Comparison of ENCODE assay signal across 26 cellular contexts in genomic region chr2:64424421-64424987, GRCh38.
"Had no signal": no experiment of that assay in that cellular context is flagged by ENCODE, and none has a peak within 500 bp of the region (broad histone marks: within the 10 kb centered on the region; RNA-seq: fewer than 3 reads in every experiment).

No MANE protein-coding gene starts in this region.

- H3K4me1 ChIP-seq: upper lobe of right lung, uterus had no signal

- DNase-seq: caudate nucleus; cerebellar nuclear complex; dorsolateral prefrontal cortex; effector CD8-positive, alpha-beta T cell; endodermal cell; foreskin fibroblast; glutamatergic neuron; heart right ventricle; hippocampal formation; left lung; mesenchymal stem cell; naive thymus-derived CD4-positive, alpha-beta T cell; nephron progenitor cell; pancreas; stimulated activated CD4-positive, alpha-beta T cell treated with anti-CD3 and anti-CD28 coated beads, Interleukin-2, amount 100 ng/mL, for 24 hours; stimulated activated CD4-positive, alpha-beta T cell treated with anti-CD3 and anti-CD28 coated beads, Interleukin-4, amount 100 ng/mL, for 24 hours; stimulated activated naive B cell treated with anti-CD40 and anti-IgM and Interleukin-4, amounts not matched to agents 10 μg/mL and 1 μg/mL and 100 μg/mL, for 72 hours; upper lobe of right lung; uterus had no signal

- H3K9me3 ChIP-seq: heart right ventricle, left lung, pancreas, right atrium auricular region, thoracic aorta, tibial nerve, upper lobe of right lung, uterus had no signal

- H3K36me3 ChIP-seq: heart right ventricle, left lung, pancreas, right atrium auricular region, thoracic aorta, tibial nerve, upper lobe of right lung, uterus had no signal

- H3K27me3 ChIP-seq: dorsolateral prefrontal cortex, heart right ventricle, left lung, pancreas, right atrium auricular region, tibial nerve, upper lobe of right lung, uterus had no signal

- H3K27ac ChIP-seq: dorsolateral prefrontal cortex, epithelial cell of prostate, heart right ventricle, left lung, pancreas, right atrium auricular region, thoracic aorta, tibial nerve, upper lobe of right lung, uterus had no signal

- ATAC-seq: esophagus mucosa; heart right ventricle; left lung; naive thymus-derived CD4-positive, alpha-beta T cell; pancreas; sciatic nerve; stimulated activated naive B cell treated with anti-CD40 and anti-IgM and Interleukin-4, amounts not matched to agents 10 μg/mL and 1 μg/mL and 100 μg/mL, for 72 hours; upper lobe of right lung had no signal

- H3K4me3 ChIP-seq: dorsolateral prefrontal cortex, heart right ventricle, left lung, pancreas, right atrium auricular region, thoracic aorta, tibial nerve, upper lobe of right lung, uterus had no signal

- FAIRE-seq: keratinocyte, pancreas had no signal
